In genomic region chr16:53132406-53132805, GRCh38 we compare ENCODE assay signal across 9 cellular contexts.
DNase-seq lines count a peak whose midpoint lies in the region; ATAC-seq and TF ChIP-seq lines count a peak whose summit lies in the region.
"Had no signal": no experiment of that assay in that cellular context is flagged by ENCODE, and none has a peak within 500 bp of the region (broad histone marks: within the 10 kb centered on the region; RNA-seq: fewer than 3 reads in every experiment).

No MANE protein-coding gene starts in this region.

- H3K36me3 ChIP-seq in smooth muscle cell (ENCODE audit: low read depth) = no peaks in the 10 kb centered on the region

- DNase-seq in T-helper 1 cell = no peak
- DNase-seq in WTC11 (ENCODE audit: low spot score) = no peak
- DNase-seq in fibroblast of peridontal ligament (ENCODE audit: extremely low read depth) = peak; percentile 45
- DNase-seq in smooth muscle cell (lab: John Stamatoyannopoulos, UW; ENCODE audit: unreplicated experiment) = no peak
- DNase-seq in NCI-H524 treated with DMSO at 0.1 percent for 48 hours (lab: John Stamatoyannopoulos, UW) = no peak
- DNase-seq: small intestine had no signal

- peak overlapping the region; percentile 93 for H3K4me3 ChIP-seq in smooth muscle cell

- H3K9ac ChIP-seq in smooth muscle cell (ENCODE audit: low read depth) = peak overlapping the region; percentile 91

- H3K27ac ChIP-seq in smooth muscle cell (ENCODE audit: low read depth) = peak overlapping the region; percentile 92

- no peak overlapping the region for H3K27ac Mint-ChIP-seq in T-helper 1 cell treated with Interleukin-12 subunit alpha and Interleukin-12 subunit beta and Interleukin-4 antibody, amounts not matched to agents 30 μg/mL and 1 μg/mL, for 36 hours
- H3K27ac Mint-ChIP-seq in WTC11 = no peak overlapping the region

- CTCF ChIA-PET in WTC11 (lab: Charles Lee) = interaction anchor here (0.7 to 1.2 kb wide), 2 partner anchors 21 to 77 kb away, joined by 5 read pairs; partner anchors contain the start of gene CHD9

- no peaks in the 10 kb centered on the region for H3K9me3 ChIP-seq in smooth muscle cell (replicated peaks; ENCODE audit: low read depth)

- H3F3A ChIP-seq in smooth muscle cell (ENCODE audit: low read depth) = peaks cover 3% of the 10 kb centered on the region

- peaks cover 54% of the 10 kb centered on the region for H4K20me1 ChIP-seq in smooth muscle cell (ENCODE audit: low read depth)

- WGBS in smooth muscle cell (ENCODE audit: low lambda C conversion rate) = 64% methylated on average over 6 of the region's 6 CpGs

- H3K9me3 Mint-ChIP-seq in T-helper 1 cell treated with Interleukin-12 subunit alpha and Interleukin-12 subunit beta and Interleukin-4 antibody, amounts not matched to agents 30 μg/mL and 1 μg/mL, for 36 hours = no peaks in the 10 kb centered on the region
- H3K9me3 Mint-ChIP-seq in WTC11 = no peaks in the 10 kb centered on the region

- H3K79me2 ChIP-seq in smooth muscle cell (ENCODE audit: low read depth) = peaks cover 66% of the 10 kb centered on the region

- H3K27me3 ChIP-seq in smooth muscle cell (ENCODE audit: low read depth) = no peaks in the 10 kb centered on the region

- POLR2A ChIA-PET in WTC11 (lab: Charles Lee) = no interaction called here

- peaks cover 17% of the 10 kb centered on the region for H3K4me1 ChIP-seq in smooth muscle cell (ENCODE audit: low read depth)

- peaks cover 24% of the 10 kb centered on the region for H3K27me3 Mint-ChIP-seq in T-helper 1 cell treated with Interleukin-12 subunit alpha and Interleukin-12 subunit beta and Interleukin-4 antibody, amounts not matched to agents 30 μg/mL and 1 μg/mL, for 36 hours (ENCODE audit: low read depth)
- H3K27me3 Mint-ChIP-seq in WTC11 (ENCODE audit: low read depth) = peaks cover 2% of the 10 kb centered on the region; the same call in 1 of the 2 replicates

- H3K4me3 Mint-ChIP-seq in T-helper 1 cell treated with Interleukin-12 subunit alpha and Interleukin-12 subunit beta and Interleukin-4 antibody, amounts not matched to agents 30 μg/mL and 1 μg/mL, for 36 hours = peak overlapping the region; percentile 25
- H3K4me3 Mint-ChIP-seq in WTC11 = peak overlapping the region; percentile 76

- H3K4me1 Mint-ChIP-seq in T-helper 1 cell treated with Interleukin-12 subunit alpha and Interleukin-12 subunit beta and Interleukin-4 antibody, amounts not matched to agents 30 μg/mL and 1 μg/mL, for 36 hours (ENCODE audit: low read depth) = peaks cover 9% of the 10 kb centered on the region
- H3K4me1 Mint-ChIP-seq in WTC11 = peaks cover 25% of the 10 kb centered on the region

- H3K4me2 ChIP-seq in smooth muscle cell = peak overlapping the region; percentile 99

- TF ChIP-seq CTCF in WTC11 (IDR thresholded peaks at IDR 0.05) = no peak
- no peak for TF ChIP-seq CTCF in smooth muscle cell (IDR thresholded peaks at IDR 0.05; ENCODE audit: borderline replicate concordance, insufficient read depth, poor library complexity, severe bottlenecking)

- no peaks in the 10 kb centered on the region for H3K36me3 Mint-ChIP-seq in T-helper 1 cell treated with Interleukin-12 subunit alpha and Interleukin-12 subunit beta and Interleukin-4 antibody, amounts not matched to agents 30 μg/mL and 1 μg/mL, for 36 hours (ENCODE audit: low read depth)
- no peaks in the 10 kb centered on the region for H3K36me3 Mint-ChIP-seq in WTC11

- H2AFZ ChIP-seq in smooth muscle cell (ENCODE audit: low read depth) = no peak overlapping the region

- no peak for ATAC-seq in WTC11
- ATAC-seq in GM21360 (IDR thresholded peaks at IDR 0.05; ENCODE audit: unreplicated experiment) = no peak
- ATAC-seq in HG02885 (IDR thresholded peaks at IDR 0.05; ENCODE audit: poor library complexity, unreplicated experiment) = no peak

TF ChIP-seq in WTC11, 78 proteins besides CTCF, POLR2A, EP300 and RAD21:
- TF ChIP-seq ELF4 (CRISPR knock-in tag; IDR thresholded peaks at IDR 0.05; ENCODE audit: low read depth) (no peak), PRRX2 (CRISPR knock-in tag; IDR thresholded peaks at IDR 0.05) (no peak), NR1H2 (CRISPR knock-in tag; IDR thresholded peaks at IDR 0.05) (no peak), NR3C1 (CRISPR knock-in tag; conservative IDR thresholded peaks at IDR 0.05; ENCODE audit: low read depth) (no peak), ATF2 (CRISPR knock-in tag; IDR thresholded peaks at IDR 0.05; ENCODE audit: borderline replicate concordance, low read depth) (no peak), ZNF423 (CRISPR knock-in tag; IDR thresholded peaks at IDR 0.05) (no peak), GTF2I (CRISPR knock-in tag; conservative IDR thresholded peaks at IDR 0.05) (no peak), CREB1 (CRISPR knock-in tag; IDR thresholded peaks at IDR 0.05) (no peak), GABPB1 (CRISPR knock-in tag; IDR thresholded peaks at IDR 0.05) (no peak), AFF4 (CRISPR knock-in tag; IDR thresholded peaks at IDR 0.05; ENCODE audit: borderline replicate concordance) (no peak), RORB (CRISPR knock-in tag; IDR thresholded peaks at IDR 0.05) (no peak), NFATC4 (CRISPR knock-in tag; IDR thresholded peaks at IDR 0.05) (no peak), MYBL2 (CRISPR knock-in tag; IDR thresholded peaks at IDR 0.05) (no peak)
